20 cellular contexts compared by ENCODE assay signal in the genomic region with DNA sequence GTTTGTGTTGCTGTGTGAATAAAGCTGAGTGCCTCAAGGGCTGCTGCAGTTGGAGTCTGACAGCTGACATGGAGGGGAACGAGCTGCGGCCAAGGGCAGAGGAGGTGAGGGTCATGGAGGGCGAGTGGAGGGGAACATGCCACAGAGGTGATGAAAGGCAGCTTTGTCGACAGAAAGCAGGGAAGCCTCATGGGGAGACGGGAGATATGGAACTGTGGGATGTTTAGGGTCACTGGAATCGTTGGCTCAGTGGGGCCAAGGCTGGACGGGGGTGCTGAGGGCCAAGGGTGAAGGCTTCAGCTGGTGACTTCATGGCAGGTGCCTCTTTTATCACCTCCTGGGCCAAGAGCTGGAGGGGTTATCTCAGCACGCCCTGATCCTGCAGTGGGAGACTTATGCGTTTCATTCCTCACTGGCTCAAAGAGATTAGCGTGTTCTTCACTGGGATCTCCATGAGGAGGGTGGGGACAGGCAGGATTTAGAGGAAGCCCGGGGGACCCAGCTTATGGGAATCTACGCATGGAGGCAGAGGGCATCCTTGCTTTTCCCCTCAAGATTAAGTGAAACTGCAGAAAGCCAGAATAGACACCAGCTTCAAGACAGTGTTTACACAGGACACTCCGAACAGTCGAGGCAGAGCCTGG. TPM values are rescaled to one million over a fixed set of nuclear protein-coding genes. Genes with fewer than 3 reads are reported as not detected.
"Had no signal": no experiment of that assay in that cellular context is flagged by ENCODE, and none has a peak within 500 bp of the region (broad histone marks: within the 10 kb centered on the region; RNA-seq: fewer than 3 reads in every experiment).

No MANE protein-coding gene starts in this region.

- H3K4me1 Mint-ChIP-seq: activated CD4-positive, alpha-beta T cell treated with anti-CD3 and anti-CD28 coated beads for 36 hours; natural killer cell had no signal

- DNase-seq: activated CD4-positive, alpha-beta T cell treated with anti-CD3 and anti-CD28 coated beads for 36 hours; activated CD8-positive, alpha-beta memory T cell treated with anti-CD3 and anti-CD28 coated beads, Interleukin-2, amount 50 U/mL, for 4 hours; activated CD8-positive, alpha-beta T cell treated with anti-CD3 and anti-CD28 coated beads for 36 hours; activated naive CD4-positive, alpha-beta T cell treated with Interleukin-2 at 50 U/mL for 16 hours; caudate nucleus; cortex of kidney; effector memory CD4-positive, alpha-beta T cell; hypothalamus; mucosa of descending colon; natural killer cell; stimulated activated CD4-positive, alpha-beta T cell treated with anti-CD3 and anti-CD28 coated beads, Interleukin-15, amount 100 ng/mL, for 24 hours; stimulated activated CD4-positive, alpha-beta T cell treated with anti-CD3 and anti-CD28 coated beads, Interleukin-4, amount 100 ng/mL, for 24 hours; SW 1271; uterus had no signal

- H3K4me1 ChIP-seq: uterus had no signal

- H3K27ac Mint-ChIP-seq: activated CD4-positive, alpha-beta T cell treated with anti-CD3 and anti-CD28 coated beads for 36 hours; activated CD8-positive, alpha-beta T cell treated with anti-CD3 and anti-CD28 coated beads for 36 hours; natural killer cell; stimulated activated naive CD8-positive, alpha-beta T cell treated with anti-CD3 and anti-CD28 coated beads, Interleukin-15, Interleukin-2, amounts not matched to agents 100 ng/mL and 50 ng/mL, for 24 hours; T-helper 2 cell treated with Interferon-gamma antibody and Interleukin-4, amounts not matched to agents 5 μg/mL and 100 μg/mL, for 36 hours had no signal

- H3K27ac ChIP-seq: uterus had no signal

- H3K4me3 Mint-ChIP-seq: activated CD4-positive, alpha-beta T cell treated with anti-CD3 and anti-CD28 coated beads for 36 hours; activated CD8-positive, alpha-beta T cell treated with anti-CD3 and anti-CD28 coated beads for 36 hours; natural killer cell; stimulated activated naive CD8-positive, alpha-beta T cell treated with anti-CD3 and anti-CD28 coated beads, Interleukin-15, Interleukin-2, amounts not matched to agents 100 ng/mL and 50 ng/mL, for 24 hours; T-helper 2 cell treated with Interferon-gamma antibody and Interleukin-4, amounts not matched to agents 5 μg/mL and 100 μg/mL, for 36 hours had no signal

- H3K9me3 Mint-ChIP-seq: activated CD8-positive, alpha-beta T cell treated with anti-CD3 and anti-CD28 coated beads for 36 hours; natural killer cell; stimulated activated naive CD8-positive, alpha-beta T cell treated with anti-CD3 and anti-CD28 coated beads, Interleukin-15, Interleukin-2, amounts not matched to agents 100 ng/mL and 50 ng/mL, for 24 hours; T-helper 2 cell treated with Interferon-gamma antibody and Interleukin-4, amounts not matched to agents 5 μg/mL and 100 μg/mL, for 36 hours had no signal

- H3K4me3 ChIP-seq: mucosa of descending colon, uterus had no signal

- ATAC-seq: activated CD4-positive, alpha-beta T cell treated with anti-CD3 and anti-CD28 coated beads for 36 hours; activated CD8-positive, alpha-beta T cell treated with anti-CD3 and anti-CD28 coated beads for 36 hours; mucosa of descending colon had no signal

- H3K36me3 Mint-ChIP-seq: natural killer cell had no signal

- H3K9me3 ChIP-seq: mucosa of descending colon, uterus had no signal

- H3K27me3 ChIP-seq: uterus had no signal

- H3K36me3 ChIP-seq: uterus had no signal

RNA-seq across cellular contexts. Expression of a gene that starts 42.2 kb away (rescaled TPM):
- total RNA-seq: activated CD4-positive, alpha-beta T cell treated with anti-CD3 and anti-CD28 coated beads for 36 hours; activated CD8-positive, alpha-beta T cell treated with anti-CD3 and anti-CD28 coated beads for 36 hours; lung microvascular endothelial cell; mucosa of descending colon; natural killer cell; osteocyte; skeletal muscle tissue; temporal lobe; uterus had no signal

RNA-seq across cellular contexts. Expression of a gene that starts 57.4 kb away (rescaled TPM):
- total RNA-seq: lung microvascular endothelial cell had no signal
